In genomic region chr12:24950231-24950834, GRCh38 we compare ENCODE assay signal across 12 cellular contexts. TPM values are rescaled to one million over a fixed set of nuclear protein-coding genes. Genes with fewer than 3 reads are reported as not detected.
DNase-seq lines count a peak whose midpoint lies in the region; ATAC-seq and TF ChIP-seq lines count a peak whose summit lies in the region.
"Had no signal": no experiment of that assay in that cellular context is flagged by ENCODE, and none has a peak within 500 bp of the region (broad histone marks: within the 10 kb centered on the region; RNA-seq: fewer than 3 reads in every experiment).

No MANE protein-coding gene starts in this region.

- H3K4me3 ChIP-seq in DOHH2 (ENCODE audit: low read length): peak overlapping the region; percentile 98

- H3K9me2 ChIP-seq in DOHH2 (replicated peaks; ENCODE audit: control insufficient read depth, low read length): no peaks in the 10 kb centered on the region

- no peaks in the 10 kb centered on the region; the same call in 1 of the 2 replicates for H4K20me1 ChIP-seq in DOHH2 (ENCODE audit: control insufficient read depth, insufficient read depth, low read depth, low read length)

- H3K9me3 Mint-ChIP-seq in activated B cell treated with CpG ODN at 0.5 μM for 24 hours (no peaks in the 10 kb centered on the region), Calu3 (ENCODE audit: low read depth, unreplicated experiment) (no peaks in the 10 kb centered on the region)
- no peaks in the 10 kb centered on the region for H3K9me3 Mint-ChIP-seq in activated CD8-positive, alpha-beta T cell treated with anti-CD3 and anti-CD28 coated beads, Interleukin-2, amount 10 ng/mL, durations not matched to agents 7 days and 5 days (ENCODE audit: insufficient read depth)

- intact Hi-C loops in activated B cell treated with CpG ODN at 0.5 μM for 24 hours (cut with micrococcal nuclease) (no loop called here), Calu3 (cut with micrococcal nuclease; ENCODE audit: unreplicated experiment) (no loop called here)

- H3K27ac Mint-ChIP-seq in activated B cell treated with CpG ODN at 0.5 μM for 24 hours (no peak overlapping the region), Calu3 (ENCODE audit: unreplicated experiment) (no peak overlapping the region)
- H3K27ac Mint-ChIP-seq in activated CD8-positive, alpha-beta T cell treated with anti-CD3 and anti-CD28 coated beads, Interleukin-2, amount 10 ng/mL, durations not matched to agents 7 days and 5 days: no peak overlapping the region

- H3K9me3 ChIP-seq in DOHH2 (ENCODE audit: control insufficient read depth, insufficient read depth, low read length): no peaks in the 10 kb centered on the region

- peak overlapping the region; percentile 89 for H3K4me2 ChIP-seq in DOHH2 (ENCODE audit: low read length)

- no TSS peak for BruUV-seq in Calu3 (replicated peaks; lab: Mats Ljungman, UMichigan)

- H3F3A ChIP-seq in DOHH2 (ENCODE audit: control insufficient read depth, insufficient read depth): peaks cover 25% of the 10 kb centered on the region

- no peak for TF ChIP-seq CTCF in DOHH2 (IDR thresholded peaks at IDR 0.05; ENCODE audit: low read depth, low read length, poor library complexity, severe bottlenecking)
- no peak for TF ChIP-seq CTCF in activated B cell treated with CpG ODN at 0.5 μM for 24 hours (IDR thresholded peaks at IDR 0.05)
- no peak for TF ChIP-seq CTCF in Calu3 (IDR thresholded peaks at IDR 0.05; ENCODE audit: unreplicated experiment)

- H3K4me1 Mint-ChIP-seq in activated B cell treated with CpG ODN at 0.5 μM for 24 hours: peaks cover 84% of the 10 kb centered on the region
- H3K4me1 Mint-ChIP-seq in activated CD8-positive, alpha-beta T cell treated with anti-CD3 and anti-CD28 coated beads, Interleukin-2, amount 10 ng/mL, durations not matched to agents 7 days and 5 days (ENCODE audit: low read depth): peaks cover 29% of the 10 kb centered on the region
- H3K4me1 Mint-ChIP-seq in Calu3 (ENCODE audit: low read depth, unreplicated experiment): no peaks in the 10 kb centered on the region

- POLR2A ChIA-PET in activated B cell treated with CpG ODN at 0.5 μM for 24 hours (lab: Charles Lee): interaction anchor here (0.5 to 1.8 kb wide), 2 partner anchors 19 to 33 kb away, joined by 4 read pairs; no protein-coding TSS in a partner anchor
- POLR2A ChIA-PET in activated CD8-positive, alpha-beta T cell treated with anti-CD3 and anti-CD28 coated beads, Interleukin-2, amount 10 ng/mL, durations not matched to agents 7 days and 5 days (lab: Charles Lee): no interaction called here

- H3K79me2 ChIP-seq in DOHH2 (ENCODE audit: control insufficient read depth, low read length): peaks cover 44% of the 10 kb centered on the region

- peak overlapping the region; percentile 81 for H3K27ac ChIP-seq in DOHH2 (ENCODE audit: low read depth, low read length)

- H3K27me3 ChIP-seq in DOHH2 (ENCODE audit: control insufficient read depth, low read length): no peaks in the 10 kb centered on the region; the same call in 1 of the 2 replicates

- no peak for DNase-seq in activated B cell treated with CpG ODN at 0.5 μM for 24 hours
- no peak for DNase-seq in activated CD8-positive, alpha-beta T cell treated with anti-CD3 and anti-CD28 coated beads, Interleukin-2, amount 10 ng/mL, durations not matched to agents 7 days and 5 days
- DNase-seq in Calu3: no peak
- DNase-seq in activated gamma-delta T cell treated with Interleukin-2 at 50 U/mL for 16 hours: no peak
- DNase-seq: activated T-cell treated with anti-CD3 and anti-CD28 coated beads, Interleukin-2, amount 50 U/mL, for 1 hour; C1 segment of cervical spinal cord; effector memory CD4-positive, alpha-beta T cell; NCI-H1436 had no signal

- H3K36me3 Mint-ChIP-seq in activated B cell treated with CpG ODN at 0.5 μM for 24 hours (ENCODE audit: low read depth) (peaks cover 9% of the 10 kb centered on the region), Calu3 (ENCODE audit: insufficient read depth, unreplicated experiment) (peaks cover 8% of the 10 kb centered on the region)
- H3K36me3 Mint-ChIP-seq in activated CD8-positive, alpha-beta T cell treated with anti-CD3 and anti-CD28 coated beads, Interleukin-2, amount 10 ng/mL, durations not matched to agents 7 days and 5 days (ENCODE audit: low read depth): peaks cover 5% of the 10 kb centered on the region

- H3K4me1 ChIP-seq in DOHH2 (ENCODE audit: control insufficient read depth, low read length): peaks cover 54% of the 10 kb centered on the region

- H3K36me3 ChIP-seq in DOHH2 (ENCODE audit: control insufficient read depth, low read length): peaks cover 34% of the 10 kb centered on the region

- peak overlapping the region; percentile 1 for H3K4me3 Mint-ChIP-seq in activated B cell treated with CpG ODN at 0.5 μM for 24 hours
- H3K4me3 Mint-ChIP-seq in activated CD8-positive, alpha-beta T cell treated with anti-CD3 and anti-CD28 coated beads, Interleukin-2, amount 10 ng/mL, durations not matched to agents 7 days and 5 days: no peak overlapping the region
- H3K4me3 Mint-ChIP-seq in Calu3 (ENCODE audit: low read depth, unreplicated experiment): no peak overlapping the region

- peaks cover 5% of the 10 kb centered on the region for H3K27me3 Mint-ChIP-seq in activated B cell treated with CpG ODN at 0.5 μM for 24 hours
- H3K27me3 Mint-ChIP-seq in activated CD8-positive, alpha-beta T cell treated with anti-CD3 and anti-CD28 coated beads, Interleukin-2, amount 10 ng/mL, durations not matched to agents 7 days and 5 days (ENCODE audit: low read depth): peaks cover 9% of the 10 kb centered on the region
- H3K27me3 Mint-ChIP-seq in Calu3 (ENCODE audit: unreplicated experiment): peaks cover 14% of the 10 kb centered on the region

- CTCF ChIA-PET in activated B cell treated with CpG ODN at 0.5 μM for 24 hours (lab: Charles Lee): no interaction called here
- CTCF ChIA-PET in activated CD8-positive, alpha-beta T cell treated with anti-CD3 and anti-CD28 coated beads, Interleukin-2, amount 10 ng/mL, durations not matched to agents 7 days and 5 days (lab: Charles Lee): interaction anchor here (0.8 kb wide), 1 partner anchor 98 kb away, joined by 3 read pairs; no protein-coding TSS in a partner anchor
- CTCF ChIA-PET in Calu3 (lab: Charles Lee): no interaction called here

- peak; percentile 41 for ATAC-seq in GM19452 (IDR thresholded peaks at IDR 0.05; ENCODE audit: unreplicated experiment)
- peak; percentile 48 for ATAC-seq in HG03159 (IDR thresholded peaks at IDR 0.05; ENCODE audit: unreplicated experiment)
- ATAC-seq in activated B cell treated with CpG ODN at 0.5 μM for 24 hours (ENCODE audit: low read depth): no peak
- no peak for ATAC-seq in activated CD8-positive, alpha-beta T cell treated with anti-CD3 and anti-CD28 coated beads, Interleukin-2, amount 10 ng/mL, durations not matched to agents 7 days and 5 days
- ATAC-seq in GM21526 (IDR thresholded peaks at IDR 0.05; ENCODE audit: low FRiP score, unreplicated experiment): no peak

RNA-seq across cellular contexts. Expression of gene BCAT1, which starts 1.4 kb away (rescaled TPM):
- total RNA-seq in activated B cell treated with CpG ODN at 0.5 μM for 24 hours (69.6 and 69.8 TPM in 2 replicates), Calu3 (2022) (0.98 and 4.0 TPM in 2 replicates)
- total RNA-seq in activated CD8-positive, alpha-beta T cell treated with anti-CD3 and anti-CD28 coated beads, Interleukin-2, amount 10 ng/mL, durations not matched to agents 7 days and 5 days: 10 to 100 TPM; 19.7 to 24.1 TPM

Comparison
In these comparisons a context has a peak if more than half of its experiments do, and no peak if none do; other contexts are left out.
1. ATAC-seq: peak in GM19452 (single experiment) and HG03159 (single experiment); none in activated B cell treated with CpG ODN at 0.5 μM for 24 hours (single experiment), activated CD8-positive, alpha-beta T cell treated with anti-CD3 and anti-CD28 coated beads, Interleukin-2, amount 10 ng/mL, durations not matched to agents 7 days and 5 days (single experiment) and GM21526 (single experiment).